11 cellular contexts compared by ENCODE assay signal in genomic region chr15:81296218-81296617, GRCh38. TPM values are rescaled to one million over a fixed set of nuclear protein-coding genes. Genes with fewer than 3 reads are reported as not detected.
DNase-seq lines count a peak whose midpoint lies in the region; ATAC-seq and TF ChIP-seq lines count a peak whose summit lies in the region.
"Had no signal": no experiment of that assay in that cellular context is flagged by ENCODE, and none has a peak within 500 bp of the region (broad histone marks: within the 10 kb centered on the region; RNA-seq: fewer than 3 reads in every experiment).

No MANE protein-coding gene starts in this region.

- POLR2A ChIA-PET in activated CD4-positive, alpha-beta T cell treated with anti-CD3 and anti-CD28 coated beads for 36 hours (lab: Charles Lee): interaction anchor here (1.0 to 1.2 kb wide), 3 partner anchors 11 to 273 kb away, joined by 3 to 7 read pairs (median 3); partner anchors contain the start of gene STARD5

- peaks cover 61% of the 10 kb centered on the region for H3K4me1 ChIP-seq in effector memory CD4-positive, alpha-beta T cell (ENCODE audit: control insufficient read depth, insufficient read depth, low read length, poor library complexity, severe bottlenecking)
- peaks cover 29 to 100% (median 87%) of the 10 kb centered on the region in 6 donors for H3K4me1 ChIP-seq in spleen
- H3K4me1 ChIP-seq: uterus had no signal

- H3K27ac ChIP-seq in effector memory CD4-positive, alpha-beta T cell (ENCODE audit: insufficient read depth, low read length, poor library complexity, severe bottlenecking): peak overlapping the region; percentile 90
- peak overlapping the region; percentile 82 to 98 (median 92) for H3K27ac ChIP-seq in spleen
- H3K27ac ChIP-seq: cardiac muscle cell had no signal

- H3K9me3 ChIP-seq in effector memory CD4-positive, alpha-beta T cell (ENCODE audit: control insufficient read depth, low read length): no peaks in the 10 kb centered on the region
- H3K9me3 ChIP-seq in spleen: no peaks in the 10 kb centered on the region
- H3K9me3 ChIP-seq: uterus had no signal

- peak; percentile 34 for DNase-seq in activated CD4-positive, alpha-beta T cell treated with anti-CD3 and anti-CD28 coated beads for 36 hours
- no peak for DNase-seq in activated CD4-positive, alpha-beta T cell treated with anti-CD3 and anti-CD28 coated beads, Interleukin-2, amount 50 U/mL, for 1 hour
- DNase-seq in NCI-H345 treated with DMSO at 0.1 percent for 48 hours (lab: John Stamatoyannopoulos, UW; ENCODE audit: unreplicated experiment) (peak; percentile 35), spleen (peak; percentile 62), chondrocyte (ENCODE audit: low spot score) (no peak)
- DNase-seq in effector memory CD4-positive, alpha-beta T cell: no peak
- no peak for DNase-seq in stimulated activated CD4-positive, alpha-beta T cell treated with anti-CD3 and anti-CD28 coated beads, Interleukin-2, amount 100 ng/mL, for 24 hours
- DNase-seq: NCI-H1436, uterus had no signal

- peaks cover 50% of the 10 kb centered on the region for H3K36me3 Mint-ChIP-seq in activated CD4-positive, alpha-beta T cell treated with anti-CD3 and anti-CD28 coated beads for 36 hours (ENCODE audit: low read depth)
- peaks cover 4% of the 10 kb centered on the region for H3K36me3 Mint-ChIP-seq in chondrocyte (ENCODE audit: low read depth)

- intact Hi-C loops in activated CD4-positive, alpha-beta T cell treated with anti-CD3 and anti-CD28 coated beads for 36 hours (cut with DNase I, micrococcal nuclease): loop anchor here (1.0 to 10.0 kb wide), 10 partner anchors 10 to 1325 kb away; partner anchors contain the start of genes MEX3B (in 2 of the 2), RPS17 (in 2 of the 2), TLNRD1 (in 2 of the 2) and BCL2A1 (in 1 of the 2)
- intact Hi-C loops in spleen (cut with DNase I; ENCODE audit: low total_unique reads): no loop called here

- WGBS in spleen, 5 donors: 0 to 37% (median 24%) methylated on average over 2 of the region's 2 CpGs

- ATAC-seq in activated CD4-positive, alpha-beta T cell treated with anti-CD3 and anti-CD28 coated beads for 36 hours: no peak
- ATAC-seq in GM21528 (IDR thresholded peaks at IDR 0.05; ENCODE audit: low FRiP score, unreplicated experiment): no peak

- peaks cover 62% of the 10 kb centered on the region for H3K4me1 Mint-ChIP-seq in activated CD4-positive, alpha-beta T cell treated with anti-CD3 and anti-CD28 coated beads for 36 hours
- peaks cover 13% of the 10 kb centered on the region for H3K4me1 Mint-ChIP-seq in chondrocyte (ENCODE audit: low read depth)

- peak overlapping the region; percentile 79 for H3K4me3 ChIP-seq in effector memory CD4-positive, alpha-beta T cell (ENCODE audit: insufficient read depth, low read depth, low read length, poor library complexity, severe bottlenecking)
- H3K4me3 ChIP-seq in spleen: peak overlapping the region in 7 of 8 donors; percentile 65 to 87 (median 73)
- H3K4me3 ChIP-seq: cardiac muscle cell, uterus had no signal

- peak overlapping the region; percentile 94 for H3K4me3 Mint-ChIP-seq in activated CD4-positive, alpha-beta T cell treated with anti-CD3 and anti-CD28 coated beads for 36 hours
- H3K4me3 Mint-ChIP-seq in chondrocyte (ENCODE audit: unreplicated experiment): no peak overlapping the region

- H3K27me3 Mint-ChIP-seq in activated CD4-positive, alpha-beta T cell treated with anti-CD3 and anti-CD28 coated beads for 36 hours: no peaks in the 10 kb centered on the region
- H3K27me3 Mint-ChIP-seq in chondrocyte (ENCODE audit: low read depth): peaks cover 9% of the 10 kb centered on the region

- H3K36me3 ChIP-seq in effector memory CD4-positive, alpha-beta T cell (ENCODE audit: control insufficient read depth, insufficient read depth, low read length): peaks cover 11% of the 10 kb centered on the region
- H3K36me3 ChIP-seq in spleen: peaks cover 0 to 34% (median 18%) of the 10 kb centered on the region in 6 donors
- H3K36me3 ChIP-seq: cardiac muscle cell, uterus had no signal

- no peaks in the 10 kb centered on the region for H3K9me3 Mint-ChIP-seq in activated CD4-positive, alpha-beta T cell treated with anti-CD3 and anti-CD28 coated beads for 36 hours (ENCODE audit: low read depth)
- H3K9me3 Mint-ChIP-seq in chondrocyte (ENCODE audit: low read depth): no peaks in the 10 kb centered on the region

- no peaks in the 10 kb centered on the region for H3K27me3 ChIP-seq in effector memory CD4-positive, alpha-beta T cell (replicated peaks; ENCODE audit: control insufficient read depth, insufficient read depth, low read length, poor library complexity, severe bottlenecking)
- H3K27me3 ChIP-seq in spleen (replicated peaks in 1 of 7): no peaks in the 10 kb centered on the region
- H3K27me3 ChIP-seq: cardiac muscle cell, uterus had no signal

- TF ChIP-seq CTCF in spleen (IDR thresholded peaks at IDR 0.05 in 8 of 11, conservative IDR thresholded peaks at IDR 0.05 in 3 of 11) (no peak), chondrocyte (IDR thresholded peaks at IDR 0.05) (no peak)

- H3K27ac Mint-ChIP-seq in activated CD4-positive, alpha-beta T cell treated with anti-CD3 and anti-CD28 coated beads for 36 hours: peak overlapping the region; percentile 98
- H3K27ac Mint-ChIP-seq in chondrocyte (ENCODE audit: unreplicated experiment): no peak overlapping the region

- no peak for TF ChIP-seq POLR2A in spleen (IDR thresholded peaks at IDR 0.05)

- CTCF ChIA-PET in activated CD4-positive, alpha-beta T cell treated with anti-CD3 and anti-CD28 coated beads for 36 hours (lab: Charles Lee): interaction anchor here (0.7 to 2.7 kb wide), 7 partner anchors 9 to 36 kb away, joined by 3 to 18 read pairs (median 4); no protein-coding TSS in a partner anchor

RNA-seq across cellular contexts. Expression of gene STARD5, which starts 27.7 kb away (rescaled TPM):
- total RNA-seq in activated CD4-positive, alpha-beta T cell treated with anti-CD3 and anti-CD28 coated beads for 36 hours: 1 to 10 TPM; 8.9 to 9.2 TPM
- total RNA-seq in spleen: 10 to 100 TPM in 6 of 7 donors, 1 to 10 TPM in 1; 6.4 to 18.9 (median 11.6) TPM
- polyA plus RNA-seq in spleen: 10 to 100 TPM in 1 of 3 donors, 1 to 10 TPM in 2; 7.7 to 10.4 (median 9.0) TPM
- 2.6 to 5.3 TPM (median 5.0 TPM) in 3 replicates for total RNA-seq in chondrocyte

Comparison
In these comparisons a context has a peak if more than half of its experiments do, and no peak if none do; other contexts are left out.
1. DNase-seq: peak in activated CD4-positive, alpha-beta T cell treated with anti-CD3 and anti-CD28 coated beads for 36 hours (single experiment), NCI-H345 treated with DMSO at 0.1 percent for 48 hours (single experiment) and spleen (single experiment); none in activated CD4-positive, alpha-beta T cell treated with anti-CD3 and anti-CD28 coated beads, Interleukin-2, amount 50 U/mL, for 1 hour (single experiment), effector memory CD4-positive, alpha-beta T cell (0 of 3), stimulated activated CD4-positive, alpha-beta T cell treated with anti-CD3 and anti-CD28 coated beads, Interleukin-2, amount 100 ng/mL, for 24 hours (0 of 2) and chondrocyte (single experiment).